ENCODE assay signal across 27 cellular contexts in the genomic region with DNA sequence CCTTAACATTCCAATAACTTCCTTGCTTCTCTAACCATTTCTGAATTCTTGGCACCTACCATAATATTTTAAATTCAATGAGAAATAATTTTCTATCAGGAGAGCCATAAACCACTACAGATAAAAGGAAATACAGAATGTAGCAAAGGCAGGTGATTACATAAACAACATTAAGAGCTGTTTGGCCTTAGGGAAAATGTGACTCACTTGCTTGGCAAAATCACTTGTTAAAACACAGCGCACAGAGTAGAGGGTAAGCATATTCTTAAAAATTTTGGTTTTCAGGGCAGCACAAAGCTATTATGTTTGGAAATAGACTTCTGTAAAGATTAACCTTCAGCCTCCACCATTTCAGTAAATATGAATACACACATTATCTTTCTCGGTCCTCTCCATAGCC. TPM values are rescaled to one million over a fixed set of nuclear protein-coding genes. Genes with fewer than 3 reads are reported as not detected.
"Had no signal": no experiment of that assay in that cellular context is flagged by ENCODE, and none has a peak within 500 bp of the region (broad histone marks: within the 10 kb centered on the region; RNA-seq: fewer than 3 reads in every experiment).

No MANE protein-coding gene starts in this region.

- H3K27me3 ChIP-seq: colonic mucosa, neural progenitor cell, right atrium auricular region, tibial artery had no signal

- H3K4me1 ChIP-seq: colonic mucosa, neural progenitor cell, right atrium auricular region, tibial artery had no signal

- ATAC-seq: activated CD8-positive, alpha-beta memory T cell treated with anti-CD3 and anti-CD28 coated beads, Interleukin-2, amount 10 ng/mL, durations not matched to agents 7 days and 5 days; left ventricle myocardium superior; mucosa of descending colon had no signal

- H3K27ac Mint-ChIP-seq: activated B cell treated with CpG ODN at 0.5 μM for 24 hours; activated CD4-positive, alpha-beta memory T cell treated with anti-CD3 and anti-CD28 coated beads, Interleukin-2, amount 10 ng/mL, durations not matched to agents 7 days and 5 days; activated CD8-positive, alpha-beta memory T cell treated with anti-CD3 and anti-CD28 coated beads, Interleukin-2, amount 10 ng/mL, durations not matched to agents 7 days and 5 days; activated naive CD8-positive, alpha-beta T cell; brain; endodermal cell; naive B cell; neural progenitor cell; progenitor cell of endocrine pancreas had no signal

- H3K4me3 Mint-ChIP-seq: activated B cell treated with CpG ODN at 0.5 μM for 24 hours; activated CD4-positive, alpha-beta memory T cell treated with anti-CD3 and anti-CD28 coated beads, Interleukin-2, amount 10 ng/mL, durations not matched to agents 7 days and 5 days; activated CD8-positive, alpha-beta memory T cell treated with anti-CD3 and anti-CD28 coated beads, Interleukin-2, amount 10 ng/mL, durations not matched to agents 7 days and 5 days; activated naive CD8-positive, alpha-beta T cell; brain; central memory CD8-positive, alpha-beta T cell; endodermal cell; naive B cell; neural progenitor cell had no signal

- H3K36me3 Mint-ChIP-seq: activated CD8-positive, alpha-beta memory T cell treated with anti-CD3 and anti-CD28 coated beads, Interleukin-2, amount 10 ng/mL, durations not matched to agents 7 days and 5 days; activated naive CD8-positive, alpha-beta T cell; brain; naive B cell; neural progenitor cell had no signal

- H3K27ac ChIP-seq: colonic mucosa, neural progenitor cell, right atrium auricular region, tibial artery had no signal

- H3K36me3 ChIP-seq: colonic mucosa, neural progenitor cell, right atrium auricular region, tibial artery had no signal

- H3K4me1 Mint-ChIP-seq: activated B cell treated with CpG ODN at 0.5 μM for 24 hours; activated CD4-positive, alpha-beta memory T cell treated with anti-CD3 and anti-CD28 coated beads, Interleukin-2, amount 10 ng/mL, durations not matched to agents 7 days and 5 days; activated CD8-positive, alpha-beta memory T cell treated with anti-CD3 and anti-CD28 coated beads, Interleukin-2, amount 10 ng/mL, durations not matched to agents 7 days and 5 days; brain; central memory CD8-positive, alpha-beta T cell; endodermal cell; naive B cell; neural progenitor cell had no signal

- H3K4me3 ChIP-seq: colonic mucosa, mucosa of descending colon, neural progenitor cell, right atrium auricular region, tibial artery had no signal

- H3K9me3 Mint-ChIP-seq: activated CD4-positive, alpha-beta memory T cell treated with anti-CD3 and anti-CD28 coated beads, Interleukin-2, amount 10 ng/mL, durations not matched to agents 7 days and 5 days; central memory CD8-positive, alpha-beta T cell; endodermal cell; neural progenitor cell had no signal

- H3K27me3 Mint-ChIP-seq: activated B cell treated with CpG ODN at 0.5 μM for 24 hours had no signal

- DNase-seq: activated B cell treated with CpG ODN at 0.5 μM for 24 hours; activated CD4-positive, alpha-beta memory T cell treated with anti-CD3 and anti-CD28 coated beads, Interleukin-2, amount 10 ng/mL, durations not matched to agents 7 days and 5 days; activated CD4-positive, alpha-beta T cell treated with anti-CD3 and anti-CD28 coated beads for 4 hours; activated CD8-positive, alpha-beta memory T cell treated with anti-CD3 and anti-CD28 coated beads, Interleukin-2, amount 10 ng/mL, durations not matched to agents 7 days and 5 days; amygdala; colonic mucosa; endodermal cell; left ventricle myocardium superior; mesenchymal stem cell; mucosa of descending colon; naive B cell; stimulated activated CD4-positive, alpha-beta T cell treated with anti-CD3 and anti-CD28 coated beads, Interleukin-2, amount 100 ng/mL, for 24 hours; stimulated activated naive CD4-positive, alpha-beta T cell treated with Interleukin-2 at 50 U/mL for 16 hours; tibial artery had no signal

- H3K9me3 ChIP-seq: colonic mucosa, mucosa of descending colon had no signal

RNA-seq across cellular contexts. Expression of gene IZUMO1R, which starts 26.4 kb away (rescaled TPM):
- total RNA-seq: activated B cell treated with CpG ODN at 0.5 μM for 24 hours; activated CD4-positive, alpha-beta memory T cell treated with anti-CD3 and anti-CD28 coated beads, Interleukin-2, amount 10 ng/mL, durations not matched to agents 7 days and 5 days; activated CD8-positive, alpha-beta memory T cell treated with anti-CD3 and anti-CD28 coated beads, Interleukin-2, amount 10 ng/mL, durations not matched to agents 7 days and 5 days; colonic mucosa; endodermal cell; epithelial cell of proximal tubule; glomerular endothelial cell; left ventricle myocardium superior; mucosa of descending colon; osteoblast; progenitor cell of endocrine pancreas; right atrium auricular region; skeletal muscle tissue; subcutaneous adipose tissue; T-helper 2 cell treated with Interferon-gamma antibody and Interleukin-4, amounts not matched to agents 100 ng/mL and 5 ng/mL, for 36 hours; urinary bladder had no signal
